Comparison of ENCODE assay signal across 12 cellular contexts in genomic region chr11:17735823-17736772, GRCh38. TPM values are rescaled to one million over a fixed set of nuclear protein-coding genes. Genes with fewer than 3 reads are reported as not detected.
DNase-seq lines count a peak whose midpoint lies in the region; ATAC-seq and TF ChIP-seq lines count a peak whose summit lies in the region.
"Had no signal": no experiment of that assay in that cellular context is flagged by ENCODE, and none has a peak within 500 bp of the region (broad histone marks: within the 10 kb centered on the region; RNA-seq: fewer than 3 reads in every experiment).

No MANE protein-coding gene starts in this region.

- no peak overlapping the region for H3K9ac ChIP-seq in iPS-20b (ENCODE audit: low read depth, low read length)

- TF ChIP-seq CTCF in thoracic aorta (IDR thresholded peaks at IDR 0.05), result peak; percentile 24

- no peak overlapping the region for H3K27ac ChIP-seq in SJCRH30
- H3K27ac ChIP-seq in iPS-20b (ENCODE audit: low read length), result no peak overlapping the region
- no peak overlapping the region for H3K27ac ChIP-seq in thoracic aorta
- H3K27ac ChIP-seq: gastrocnemius medialis had no signal

- no peak for ATAC-seq in thoracic aorta (ENCODE audit: insufficient number of reproducible peaks, low FRiP score, low read depth)
- ATAC-seq in GM21723 (IDR thresholded peaks at IDR 0.05; ENCODE audit: unreplicated experiment), result no peak
- no peak for ATAC-seq in HG03139 (IDR thresholded peaks at IDR 0.05; ENCODE audit: unreplicated experiment)
- ATAC-seq: gastrocnemius medialis had no signal

- DNase-seq in activated naive CD4-positive, alpha-beta T cell treated with anti-CD3 and anti-CD28 coated beads, Interleukin-2, amount 10 ng/mL, durations not matched to agents 7 days and 5 days, result peak; percentile 17
- DNase-seq in activated naive CD4-positive, alpha-beta T cell treated with anti-CD3 and anti-CD28 coated beads, Interleukin-2, amount 50 U/mL, for 16 hours, result no peak
- DNase-seq in SJCRH30 (no peak), thoracic aorta (ENCODE audit: low spot score) (no peak)
- no peak for DNase-seq in effector CD8-positive, alpha-beta T cell (lab: John Stamatoyannopoulos, UW)
- DNase-seq: gastrocnemius medialis, KG1, naive B cell had no signal

- peaks cover 10% of the 10 kb centered on the region for H3K4me1 Mint-ChIP-seq in activated naive CD4-positive, alpha-beta T cell treated with anti-CD3 and anti-CD28 coated beads, Interleukin-2, amount 10 ng/mL, durations not matched to agents 7 days and 5 days

- H3K27me3 Mint-ChIP-seq in activated naive CD4-positive, alpha-beta T cell treated with anti-CD3 and anti-CD28 coated beads, Interleukin-2, amount 10 ng/mL, durations not matched to agents 7 days and 5 days, result peaks cover 31% of the 10 kb centered on the region

- H3K4me3 ChIP-seq in SJCRH30 (peak overlapping the region; percentile 69), iPS-20b (ENCODE audit: low read length) (peak overlapping the region; percentile 60; the same call in 1 of the 2 replicates), thoracic aorta (no peak overlapping the region)

- no peaks in the 10 kb centered on the region for H3K27me3 ChIP-seq in SJCRH30
- peaks cover 89% of the 10 kb centered on the region for H3K27me3 ChIP-seq in iPS-20b (ENCODE audit: insufficient read depth, low read length)
- peaks cover 14% of the 10 kb centered on the region for H3K27me3 ChIP-seq in thoracic aorta (replicated peaks; ENCODE audit: insufficient read depth)

- H3K36me3 Mint-ChIP-seq in activated naive CD4-positive, alpha-beta T cell treated with anti-CD3 and anti-CD28 coated beads, Interleukin-2, amount 10 ng/mL, durations not matched to agents 7 days and 5 days, result no peaks in the 10 kb centered on the region

- H3K27ac Mint-ChIP-seq in activated naive CD4-positive, alpha-beta T cell treated with anti-CD3 and anti-CD28 coated beads, Interleukin-2, amount 10 ng/mL, durations not matched to agents 7 days and 5 days, result no peak overlapping the region
- H3K27ac Mint-ChIP-seq: naive B cell had no signal

- H3K4me3 Mint-ChIP-seq in activated naive CD4-positive, alpha-beta T cell treated with anti-CD3 and anti-CD28 coated beads, Interleukin-2, amount 10 ng/mL, durations not matched to agents 7 days and 5 days, result no peak overlapping the region

- H3K36me3 ChIP-seq in SJCRH30, result no peaks in the 10 kb centered on the region
- H3K36me3 ChIP-seq in iPS-20b (ENCODE audit: insufficient read depth, low read depth, low read length), result no peaks in the 10 kb centered on the region
- H3K36me3 ChIP-seq in thoracic aorta, result no peaks in the 10 kb centered on the region
- H3K36me3 ChIP-seq: gastrocnemius medialis had no signal

- CTCF ChIA-PET in activated naive CD4-positive, alpha-beta T cell treated with anti-CD3 and anti-CD28 coated beads, Interleukin-2, amount 10 ng/mL, durations not matched to agents 7 days and 5 days (lab: Charles Lee), result no interaction called here

- no peaks in the 10 kb centered on the region for H3K9me3 Mint-ChIP-seq in activated naive CD4-positive, alpha-beta T cell treated with anti-CD3 and anti-CD28 coated beads, Interleukin-2, amount 10 ng/mL, durations not matched to agents 7 days and 5 days

- H3K9me3 ChIP-seq in SJCRH30 (replicated peaks), result no peaks in the 10 kb centered on the region
- H3K9me3 ChIP-seq in iPS-20b (ENCODE audit: insufficient read depth, low read depth, low read length), result no peaks in the 10 kb centered on the region
- no peaks in the 10 kb centered on the region for H3K9me3 ChIP-seq in thoracic aorta
- H3K9me3 ChIP-seq: gastrocnemius medialis had no signal

- H3K4me1 ChIP-seq in SJCRH30 (peaks cover 10% of the 10 kb centered on the region), iPS-20b (ENCODE audit: insufficient read depth, low read length) (peaks cover 6% of the 10 kb centered on the region; the same call in 1 of the 2 replicates), thoracic aorta (ENCODE audit: control insufficient read depth in 1 of 2, low read depth in 2 of 2) (peaks cover 11 to 18% of the 10 kb centered on the region in 2 donors)

RNA-seq across cellular contexts. Expression of gene KCNC1, which starts 1.5 kb away (rescaled TPM):
- total RNA-seq in SJCRH30 (2014; rRNA removed; shearing (Covaris generic)), result 5.2 and 6.7 TPM in 2 replicates
- not detected for total RNA-seq in thoracic aorta
- total RNA-seq: aorta had no signal

RNA-seq across cellular contexts. Expression of gene MYOD1, which starts 16.7 kb away (rescaled TPM):
- total RNA-seq in SJCRH30 (2014; rRNA removed; shearing (Covaris generic)), result 675 and 679 TPM in 2 replicates
- total RNA-seq in thoracic aorta, result not detected
- total RNA-seq: aorta had no signal

Comparison
In these comparisons a context has a peak if more than half of its experiments do, and no peak if none do; other contexts are left out.
1. RNA of gene MYOD1, which starts 16.7 kb away (total RNA-seq): 675 to 679 TPM in SJCRH30; not detected in thoracic aorta; every median in the first group is over 100 times any median in the second.